18 cellular contexts compared by ENCODE assay signal in the genomic region with DNA sequence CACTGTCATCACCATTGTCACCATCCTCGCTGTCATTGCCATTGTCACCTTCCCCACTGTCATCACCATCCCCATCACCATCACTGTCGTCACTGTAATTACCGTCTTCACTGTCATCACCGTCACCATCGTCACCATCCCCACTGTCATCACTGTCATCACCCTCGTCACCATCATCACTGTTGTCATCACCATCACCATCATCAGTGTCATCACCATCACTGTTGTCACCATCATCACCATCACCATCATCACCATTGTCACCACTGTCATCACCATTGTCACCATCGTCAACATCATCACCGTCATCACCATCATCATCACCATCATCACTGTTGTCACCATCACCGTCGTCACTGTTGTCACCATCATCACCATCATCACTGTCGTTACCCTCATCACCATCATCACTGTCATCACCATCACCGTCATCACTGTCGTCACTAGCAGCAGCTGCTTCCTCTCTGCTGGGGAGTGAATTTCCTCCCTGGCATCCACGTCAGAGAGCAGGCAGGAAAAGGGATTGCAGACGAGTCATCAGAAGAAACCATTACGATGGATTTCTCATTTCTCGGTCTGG. TPM values are rescaled to one million over a fixed set of nuclear protein-coding genes. Genes with fewer than 3 reads are reported as not detected.
DNase-seq lines count a peak whose midpoint lies in the region; ATAC-seq and TF ChIP-seq lines count a peak whose summit lies in the region.
"Had no signal": no experiment of that assay in that cellular context is flagged by ENCODE, and none has a peak within 500 bp of the region (broad histone marks: within the 10 kb centered on the region; RNA-seq: fewer than 3 reads in every experiment).

No MANE protein-coding gene starts in this region.

- DNase-seq in CD1c-positive myeloid dendritic cell (ENCODE audit: extremely low spot score) (peak; percentile 11), IMR-90 (peak; percentile 76), mesenteric fat pad (ENCODE audit: low spot score) (peak; percentile 45)
- peak; percentile 12 for DNase-seq in central memory CD4-positive, alpha-beta T cell
- DNase-seq in activated CD4-positive, alpha-beta T cell treated with anti-CD3 and anti-CD28 coated beads for 36 hours, result no peak
- no peak for DNase-seq in stimulated activated CD4-positive, alpha-beta T cell treated with anti-CD3 and anti-CD28 coated beads, Interleukin-12 subunit alpha, Interleukin-12 subunit beta, amount 100 ng/mL, for 4 hours
- DNase-seq: DND-41; effector memory CD8-positive, alpha-beta T cell; NCI-H2029; NCI-H748 treated with DMSO at 0.1 percent for 48 hours; psoas muscle; stimulated activated CD4-positive, alpha-beta T cell treated with anti-CD3 and anti-CD28 coated beads, Interleukin-1b, Interleukin-23, amount 100 ng/mL, for 48 hours; stimulated activated CD8-positive, alpha-beta memory T cell treated with anti-CD3 and anti-CD28 coated beads, Interleukin-4, amount 100 ng/mL, for 48 hours; T-helper 2 cell had no signal

- peaks cover 11% of the 10 kb centered on the region for H3K27me3 ChIP-seq in IMR-90 (ENCODE audit: control insufficient read depth, insufficient read depth, low read length)
- H3K27me3 ChIP-seq: tibial nerve had no signal

- H4K91ac ChIP-seq in IMR-90 (ENCODE audit: insufficient read depth, low read depth, low read length), result no peak overlapping the region

- 82% methylated on average over 10 of the region's 17 CpGs; no CpG with 5 or more reads in 1 of the 2 experiments for WGBS in IMR-90 (ENCODE audit: extremely low coverage in 2 of 2, insufficient read length in 1 of 2), 2 experiments

- no peaks in the 10 kb centered on the region for H3K36me3 Mint-ChIP-seq in activated CD4-positive, alpha-beta T cell treated with anti-CD3 and anti-CD28 coated beads for 36 hours (ENCODE audit: low read depth)

- H3K14ac ChIP-seq in IMR-90 (replicated peaks; ENCODE audit: low read depth, low read length), result peak overlapping the region; percentile 3; the same call in 1 of the 2 replicates

- POLR2A ChIA-PET in IMR-90 (lab: Charles Lee; ENCODE audit: unreplicated experiment), result no interaction called here
- POLR2A ChIA-PET in activated CD4-positive, alpha-beta T cell treated with anti-CD3 and anti-CD28 coated beads for 36 hours (lab: Charles Lee), result no interaction called here

- no peaks in the 10 kb centered on the region for H3K36me3 ChIP-seq in IMR-90 (ENCODE audit: control insufficient read depth, insufficient read depth, low read length)
- H3K36me3 ChIP-seq: tibial nerve had no signal

- H3K79me1 ChIP-seq in IMR-90 (ENCODE audit: low read depth in 1 of 2, low read length in 2 of 2), result peaks cover 0 to 5% of the 10 kb centered on the region in 2 experiments; a peak in 1 of 4 replicates

- peak overlapping the region; percentile 10 for H2BK5ac ChIP-seq in IMR-90 (ENCODE audit: low read depth, low read length, poor library complexity, severe bottlenecking)

- CTCF ChIA-PET in IMR-90 (lab: Yijun Ruan, JAX), result no interaction called here
- CTCF ChIA-PET in activated CD4-positive, alpha-beta T cell treated with anti-CD3 and anti-CD28 coated beads for 36 hours (lab: Charles Lee), result no interaction called here

- peaks cover 7% of the 10 kb centered on the region; the same call in 1 of the 2 replicates for H4K20me1 ChIP-seq in IMR-90 (ENCODE audit: insufficient read depth, low read length)

- in situ Hi-C loops in IMR-90 (cut with MboI; ENCODE audit: low sequenced_read_pairs), result no loop called here

- peak overlapping the region; percentile 97 for H2AK5ac ChIP-seq in IMR-90 (ENCODE audit: low read depth, low read length)

- no peak overlapping the region for H3K23ac ChIP-seq in IMR-90 (ENCODE audit: low read depth, low read length)

- no peak for TF ChIP-seq POLR2A in IMR-90 (IDR thresholded peaks at IDR 0.05; ENCODE audit: low read depth, low read length)

- peak overlapping the region; percentile 5; the same call in 1 of the 2 replicates for H2BK120ac ChIP-seq in IMR-90 (ENCODE audit: low read depth, low read length)

- peak overlapping the region; percentile 2; the same call in 2 of the 3 replicates for H2BK15ac ChIP-seq in IMR-90 (ENCODE audit: low read depth, low read length)

- H3K4me2 ChIP-seq in IMR-90 (ENCODE audit: low read depth, low read length), result no peak overlapping the region

- H3K27ac ChIP-seq in IMR-90 (ENCODE audit: insufficient read depth, low read length), result no peak overlapping the region
- H3K27ac ChIP-seq: psoas muscle, tibial nerve had no signal

- no peak overlapping the region for H3K9ac ChIP-seq in IMR-90 (ENCODE audit: low read depth, low read length)

- peak overlapping the region; percentile 31 for H3K4ac ChIP-seq in IMR-90 (ENCODE audit: low read depth, low read length)

- H2AK9ac ChIP-seq in IMR-90 (replicated peaks; ENCODE audit: low read depth, low read length, poor library complexity), result no peak overlapping the region

- H3K9me3 Mint-ChIP-seq in activated CD4-positive, alpha-beta T cell treated with anti-CD3 and anti-CD28 coated beads for 36 hours (ENCODE audit: low read depth), result no peaks in the 10 kb centered on the region
- H3K9me3 Mint-ChIP-seq: activated T-helper 2 cell treated with anti-CD3 and anti-CD28 coated beads, Interferon-gamma antibody, Interleukin-2, Interleukin-4, amounts not matched to agents 10 μg/mL and 5 μg/mL and 100 μg/mL, durations not matched to agents 14 hours and 24 hours and 36 hours; effector memory CD8-positive, alpha-beta T cell had no signal

- dilution Hi-C loops in IMR-90 (cut with HindIII; ENCODE audit: low sequenced_read_pairs, unreplicated experiment), result no loop called here

- H3K56ac ChIP-seq in IMR-90 (ENCODE audit: extremely low read depth, insufficient read depth, low read length), result no peak overlapping the region

- H4K8ac ChIP-seq in IMR-90 (ENCODE audit: low read depth in 2 of 2, low read length in 2 of 2), result no peak overlapping the region; a peak in 1 of 4 replicates

- peak overlapping the region; percentile 71 for H2AFZ ChIP-seq in IMR-90 (replicated peaks; ENCODE audit: low read length, poor library complexity)

- peaks cover 6% of the 10 kb centered on the region; the same call in 1 of the 2 replicates for H3K4me1 ChIP-seq in IMR-90 (ENCODE audit: control insufficient read depth, insufficient read depth, low read length)
- H3K4me1 ChIP-seq: psoas muscle, tibial nerve had no signal

- peaks cover 9% of the 10 kb centered on the region for H3K27me3 Mint-ChIP-seq in activated CD4-positive, alpha-beta T cell treated with anti-CD3 and anti-CD28 coated beads for 36 hours

- intact Hi-C loops in IMR-90 (cut with micrococcal nuclease), result no loop called here
- intact Hi-C loops in activated CD4-positive, alpha-beta T cell treated with anti-CD3 and anti-CD28 coated beads for 36 hours (cut with DNase I, micrococcal nuclease), result no loop called here

- H3K9me1 ChIP-seq in IMR-90 (ENCODE audit: insufficient read depth, low read length), result peaks cover 10% of the 10 kb centered on the region

- H3K27ac Mint-ChIP-seq in activated CD4-positive, alpha-beta T cell treated with anti-CD3 and anti-CD28 coated beads for 36 hours, result no peak overlapping the region
- H3K27ac Mint-ChIP-seq: activated T-helper 2 cell treated with anti-CD3 and anti-CD28 coated beads, Interferon-gamma antibody, Interleukin-2, Interleukin-4, amounts not matched to agents 10 μg/mL and 5 μg/mL and 100 μg/mL, durations not matched to agents 14 hours and 24 hours and 36 hours; effector memory CD8-positive, alpha-beta T cell had no signal

- ATAC-seq in IMR-90 (ENCODE audit: low read depth) (no peak), HG02938 (IDR thresholded peaks at IDR 0.05; ENCODE audit: unreplicated experiment) (no peak), GM21529 (IDR thresholded peaks at IDR 0.05; ENCODE audit: unreplicated experiment) (no peak)
- ATAC-seq in activated CD4-positive, alpha-beta T cell treated with anti-CD3 and anti-CD28 coated beads for 36 hours, result no peak
- ATAC-seq: effector memory CD8-positive, alpha-beta T cell; psoas muscle had no signal

- H3K4me3 Mint-ChIP-seq in activated CD4-positive, alpha-beta T cell treated with anti-CD3 and anti-CD28 coated beads for 36 hours, result no peak overlapping the region
- H3K4me3 Mint-ChIP-seq: effector memory CD8-positive, alpha-beta T cell had no signal

- H3K9me3 ChIP-seq in IMR-90 (ENCODE audit: control insufficient read depth, insufficient read depth, low read length), result peaks cover 4% of the 10 kb centered on the region
- H3K9me3 ChIP-seq: psoas muscle, tibial nerve had no signal

- H3K4me1 Mint-ChIP-seq in activated CD4-positive, alpha-beta T cell treated with anti-CD3 and anti-CD28 coated beads for 36 hours, result peaks cover 4% of the 10 kb centered on the region

- H4K5ac ChIP-seq in IMR-90 (ENCODE audit: low read depth, low read length), result no peak overlapping the region

- H3K18ac ChIP-seq in IMR-90 (ENCODE audit: low read depth, low read length), result no peak overlapping the region

- H2BK20ac ChIP-seq in IMR-90 (ENCODE audit: low read depth, low read length), result no peak overlapping the region

- no peak overlapping the region for H3K4me3 ChIP-seq in IMR-90 (ENCODE audit: insufficient read depth, low read depth, low read length)
- H3K4me3 ChIP-seq: psoas muscle, tibial nerve had no signal

- TF ChIP-seq CTCF in IMR-90 (conservative IDR thresholded peaks at IDR 0.05; ENCODE audit: low read depth, low read length), result no peak

- no TSS peak for BruUV-seq in IMR-90 (replicated peaks; lab: Mats Ljungman, UMichigan)

- TF ChIP-seq RAD21 in IMR-90 (IDR thresholded peaks at IDR 0.05; ENCODE audit: low read length), result no peak

TF ChIP-seq in IMR-90, 13 proteins besides CTCF, POLR2A, EP300 and RAD21 (continues in another document):
- TF ChIP-seq, protein P1, sequence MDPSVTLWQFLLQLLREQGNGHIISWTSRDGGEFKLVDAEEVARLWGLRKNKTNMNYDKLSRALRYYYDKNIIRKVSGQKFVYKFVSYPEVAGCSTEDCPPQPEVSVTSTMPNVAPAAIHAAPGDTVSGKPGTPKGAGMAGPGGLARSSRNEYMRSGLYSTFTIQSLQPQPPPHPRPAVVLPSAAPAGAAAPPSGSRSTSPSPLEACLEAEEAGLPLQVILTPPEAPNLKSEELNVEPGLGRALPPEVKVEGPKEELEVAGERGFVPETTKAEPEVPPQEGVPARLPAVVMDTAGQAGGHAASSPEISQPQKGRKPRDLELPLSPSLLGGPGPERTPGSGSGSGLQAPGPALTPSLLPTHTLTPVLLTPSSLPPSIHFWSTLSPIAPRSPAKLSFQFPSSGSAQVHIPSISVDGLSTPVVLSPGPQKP (IDR thresholded peaks at IDR 0.05; ENCODE audit: borderline replicate concordance, low read depth, low read length), result no peak
- no peak for TF ChIP-seq MAZ (IDR thresholded peaks at IDR 0.05; ENCODE audit: borderline replicate concordance, low read depth, low read length)

RNA-seq across cellular contexts. Expression of gene TMEM255B, which starts 27.3 kb away (rescaled TPM):
- total RNA-seq in IMR-90 (2012; rRNA removed), result 0.36 and 0.83 TPM in 2 replicates
- polyA plus RNA-seq in IMR-90 (2012; rRNA removed), result 0.94 and 1.1 TPM in 2 replicates
- 0.65 and 1.3 TPM in 2 replicates for polyA plus RNA-seq in IMR-90 (2012; cell fraction: cytosol; rRNA removed)
- 0.46 and 0.95 TPM in 2 replicates for polyA plus RNA-seq in IMR-90 (2012; cell fraction: nucleus; rRNA removed; ENCODE audit: low replicate concordance)
- 22.7 TPM for total RNA-seq in mesenteric fat pad
- 1 to 10 TPM in 1 of 2 experiments, under 1 TPM in 1; 0.74 to 1.3 TPM for total RNA-seq in activated CD4-positive, alpha-beta T cell treated with anti-CD3 and anti-CD28 coated beads for 36 hours

Comparison
In these comparisons a context has a peak if more than half of its experiments do, and no peak if none do; other contexts are left out.
1. DNase-seq: peak in CD1c-positive myeloid dendritic cell (single experiment), IMR-90 (single experiment), central memory CD4-positive, alpha-beta T cell (single experiment) and mesenteric fat pad (single experiment); none in activated CD4-positive, alpha-beta T cell treated with anti-CD3 and anti-CD28 coated beads for 36 hours (single experiment) and stimulated activated CD4-positive, alpha-beta T cell treated with anti-CD3 and anti-CD28 coated beads, Interleukin-12 subunit alpha, Interleukin-12 subunit beta, amount 100 ng/mL, for 4 hours (single experiment).
2. RNA of gene TMEM255B, which starts 27.3 kb away (total RNA-seq): 22.7 TPM in mesenteric fat pad (single experiment); 0.74 to 1.3 TPM in activated CD4-positive, alpha-beta T cell treated with anti-CD3 and anti-CD28 coated beads for 36 hours and 0.36 to 0.83 TPM in IMR-90; every median in the first group is over 10 times any median in the second.